8 cellular contexts compared by ENCODE assay signal in the genomic region with DNA sequence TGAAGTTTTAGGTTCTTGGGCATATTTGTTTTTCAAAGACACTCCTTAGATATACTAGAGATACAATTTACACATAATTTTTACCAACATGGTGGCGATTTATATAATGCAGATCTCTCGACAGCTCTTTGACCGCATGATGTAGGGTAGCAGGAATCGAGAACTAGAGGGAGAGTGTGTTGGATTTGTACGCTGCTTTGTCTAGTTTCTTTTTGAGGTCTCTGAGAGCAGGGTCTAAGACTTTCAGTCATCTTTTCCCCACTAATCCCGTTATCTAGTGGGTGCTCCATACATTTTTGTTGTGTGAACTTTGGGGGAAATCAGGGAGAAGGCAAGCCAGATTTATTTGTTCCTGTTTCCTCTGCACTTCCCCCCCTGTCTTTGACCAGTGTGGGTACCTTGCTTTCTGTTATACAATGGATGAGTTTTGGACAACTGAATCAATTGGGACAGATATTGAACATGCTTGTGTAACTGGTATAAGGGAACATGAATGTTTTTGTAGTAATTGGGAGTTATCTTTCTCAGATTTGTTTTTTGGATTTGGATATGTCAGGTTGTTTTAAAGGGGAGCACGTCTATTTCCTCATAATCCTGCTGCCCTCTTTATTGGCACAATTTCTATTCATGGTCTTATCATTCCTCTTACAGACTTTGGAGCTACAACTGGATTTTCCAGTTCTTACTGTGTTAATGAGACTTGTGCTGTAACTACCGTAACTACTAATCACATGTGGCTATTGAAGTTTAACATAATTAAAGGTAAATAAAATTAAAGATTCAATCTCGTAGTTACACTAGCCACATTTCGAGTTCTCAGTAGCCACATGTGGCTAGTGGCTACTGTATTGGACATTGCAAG. TPM values are rescaled to one million over a fixed set of nuclear protein-coding genes. Genes with fewer than 3 reads are reported as not detected.
A peak's percentile ranks its signal among the peaks of the same experiment; 100 is the strongest.
DNase-seq lines count a peak whose midpoint lies in the region; ATAC-seq and TF ChIP-seq lines count a peak whose summit lies in the region.

No MANE protein-coding gene starts in this region.

- intact Hi-C loops in ascending aorta (cut with DNase I) (loop anchor here (2.0 to 10.0 kb wide), 3 partner anchors 339 to 485 kb away; partner anchors contain the start of gene ZC3H12C), uterus (cut with DNase I; ENCODE audit: low total_unique reads) (no loop called here)

- H2AFZ ChIP-seq in KMS-11 (ENCODE audit: low read depth) = peak overlapping the region; percentile 48; the same call in 1 of the 2 replicates

- H3K4me3 ChIP-seq in GM06990 (replicated peaks; ENCODE audit: low read depth, low read length) = peak overlapping the region; percentile 92
- no peak overlapping the region for H3K4me3 ChIP-seq in KMS-11 (IDR thresholded peaks at IDR 0.05; ENCODE audit: insufficient read depth, low read depth, low read length)
- H3K4me3 ChIP-seq in ascending aorta = peak overlapping the region; percentile 95 to 98
- peak overlapping the region; percentile 70 for H3K4me3 ChIP-seq in uterus

- no peaks in the 10 kb centered on the region for H3K27me3 Mint-ChIP-seq in memory B cell

- DNase-seq in GM06990 (ENCODE audit: extremely low read depth, insufficient read length) (no peak), ascending aorta (ENCODE audit: low spot score in 2 of 2) (no peak), memory B cell (ENCODE audit: low spot score in 2 of 2) (no peak), uterus (no peak), NCI-H774 (lab: John Stamatoyannopoulos, UW) (no peak), Kasumi-1 (lab: John Stamatoyannopoulos, UW) (no peak), HPDE6-E6E7 (ENCODE audit: extremely low spot score) (no peak)

- H3K9me3 ChIP-seq in ascending aorta = no peaks in the 10 kb centered on the region
- no peaks in the 10 kb centered on the region for H3K9me3 ChIP-seq in uterus

- peak overlapping the region; percentile 75 for H3K9ac ChIP-seq in KMS-11

- no peak for TF ChIP-seq POLR2A in uterus (IDR thresholded peaks at IDR 0.05)

- H3K4me1 ChIP-seq in KMS-11 (ENCODE audit: low read depth, poor library complexity, severe bottlenecking) = peaks cover 31% of the 10 kb centered on the region
- H3K4me1 ChIP-seq in ascending aorta = peaks cover 0 to 24% of the 10 kb centered on the region in 2 donors
- no peaks in the 10 kb centered on the region for H3K4me1 ChIP-seq in uterus

- ATAC-seq in memory B cell (ENCODE audit: low read depth) = no peak

- H4K20me1 ChIP-seq in KMS-11 (ENCODE audit: insufficient read depth) = no peaks in the 10 kb centered on the region

- peak overlapping the region; percentile 98 for H3K4me3 Mint-ChIP-seq in memory B cell

- H3K36me3 ChIP-seq in GM06990 (ENCODE audit: control insufficient read depth, insufficient read depth, low read length) (no peaks in the 10 kb centered on the region), KMS-11 (ENCODE audit: insufficient read depth) (no peaks in the 10 kb centered on the region), ascending aorta (no peaks in the 10 kb centered on the region), uterus (no peaks in the 10 kb centered on the region)

- H3K27ac ChIP-seq in KMS-11 = peak overlapping the region; percentile 67
- peak overlapping the region in 1 of 2 donors; percentile 87 for H3K27ac ChIP-seq in ascending aorta
- H3K27ac ChIP-seq in uterus = peak overlapping the region in 1 of 2 donors; percentile 91

- TF ChIP-seq CTCF in GM06990 (IDR thresholded peaks at IDR 0.05; ENCODE audit: insufficient read depth, low read length, poor library complexity, severe bottlenecking) (no peak), KMS-11 (conservative IDR thresholded peaks at IDR 0.05; ENCODE audit: low read depth, low read length) (no peak), ascending aorta (IDR thresholded peaks at IDR 0.05) (no peak), uterus (IDR thresholded peaks at IDR 0.05) (no peak)

- H3K36me3 Mint-ChIP-seq in memory B cell = no peaks in the 10 kb centered on the region

- H3K27me3 ChIP-seq in GM06990 (replicated peaks; ENCODE audit: control insufficient read depth, insufficient read depth, low read length) (no peaks in the 10 kb centered on the region), KMS-11 (ENCODE audit: insufficient read depth, low read depth) (no peaks in the 10 kb centered on the region), ascending aorta (no peaks in the 10 kb centered on the region), uterus (no peaks in the 10 kb centered on the region)

- peaks cover 31% of the 10 kb centered on the region for H3K4me1 Mint-ChIP-seq in memory B cell

- H3K9me3 Mint-ChIP-seq in memory B cell = no peaks in the 10 kb centered on the region

- peaks cover 26% of the 10 kb centered on the region for H3K79me2 ChIP-seq in KMS-11 (ENCODE audit: insufficient read depth, low read depth)

- H3K4me2 ChIP-seq in KMS-11 = peak overlapping the region; percentile 69

- H3K27ac Mint-ChIP-seq in memory B cell = peak overlapping the region; percentile 96

RNA-seq across cellular contexts. Expression of gene FDX1, which starts 1.7 kb away (rescaled TPM):
- 17.6 TPM for total RNA-seq in ascending aorta
- total RNA-seq in uterus = 10 to 100 TPM in 3 of 4 donors, under 1 TPM in 1; 0.77 to 26.5 (median 15.4) TPM
